Comparison of ENCODE assay signal across 10 cellular contexts in genomic region chr19:13985771-13986347, GRCh38. TPM values are rescaled to one million over a fixed set of nuclear protein-coding genes. Genes with fewer than 3 reads are reported as not detected.
DNase-seq lines count a peak whose midpoint lies in the region; ATAC-seq, FAIRE-seq and TF ChIP-seq lines count a peak whose summit lies in the region.
"Had no signal": no experiment of that assay in that cellular context is flagged by ENCODE, and none has a peak within 500 bp of the region (broad histone marks: within the 10 kb centered on the region; RNA-seq: fewer than 3 reads in every experiment).

No MANE protein-coding gene starts in this region.

- H3K4me1 Mint-ChIP-seq in astrocyte (ENCODE audit: low read depth, unreplicated experiment): peaks cover 5% of the 10 kb centered on the region
- H3K4me1 Mint-ChIP-seq in naive thymus-derived CD4-positive, alpha-beta T cell: peaks cover 46 to 86% (median 63%) of the 10 kb centered on the region in 7 donors

- H3K9ac ChIP-seq in astrocyte (ENCODE audit: low read length): no peak overlapping the region

- intact Hi-C loops in naive thymus-derived CD4-positive, alpha-beta T cell (cut with micrococcal nuclease): loop anchor here (1.0 kb wide), 6 partner anchors 12 to 106 kb away; partner anchors contain the start of genes DCAF15 (in 2 of the 2) and RFX1 (in 2 of the 2)

- in situ Hi-C loops in GM13976 (cut with MboI; ENCODE audit: low sequenced_read_pairs, unreplicated experiment): no loop called here

- no peaks in the 10 kb centered on the region for H3K27me3 Mint-ChIP-seq in astrocyte (ENCODE audit: low read depth, unreplicated experiment)
- H3K27me3 Mint-ChIP-seq in naive thymus-derived CD4-positive, alpha-beta T cell: no peaks in the 10 kb centered on the region

- peak overlapping the region; percentile 57 for H3K4me2 ChIP-seq in astrocyte (ENCODE audit: low read length)

- ATAC-seq in GM19397 (IDR thresholded peaks at IDR 0.05; ENCODE audit: unreplicated experiment): peak; percentile 22
- peak; percentile 2 for ATAC-seq in naive thymus-derived CD4-positive, alpha-beta T cell
- ATAC-seq in HG03159 (IDR thresholded peaks at IDR 0.05; ENCODE audit: unreplicated experiment): no peak

- FAIRE-seq in astrocyte (lab: Jason Lieb, UNC): no peak

- peak; percentile 82 for DNase-seq in COLO668 (lab: John Stamatoyannopoulos, UW; ENCODE audit: unreplicated experiment)
- no peak for DNase-seq in astrocyte (ENCODE audit: low read depth)
- peak in 2 of 9 donors; percentile 17 to 50 for DNase-seq in naive thymus-derived CD4-positive, alpha-beta T cell
- DNase-seq in cerebellar nuclear complex (lab: John Stamatoyannopoulos, UW): no peak
- DNase-seq in GM13976 (ENCODE audit: low spot score): no peak

- no peaks in the 10 kb centered on the region for H3K9me3 ChIP-seq in astrocyte (ENCODE audit: insufficient read depth, low read depth, low read length)
- H3K9me3 ChIP-seq in naive thymus-derived CD4-positive, alpha-beta T cell (ENCODE audit: control insufficient read depth in 2 of 3, low read length in 3 of 3): no peaks in the 10 kb centered on the region

- POLR2A ChIA-PET in naive thymus-derived CD4-positive, alpha-beta T cell (lab: Charles Lee): interaction anchor here (0.6 to 11.0 kb wide), 11 partner anchors 9 to 197 kb away, joined by 3 to 160 read pairs (median 4); partner anchors contain the start of genes DCAF15, IL27RA and RFX1

- H3K36me3 ChIP-seq in astrocyte (ENCODE audit: insufficient read depth, low read length): no peaks in the 10 kb centered on the region
- H3K36me3 ChIP-seq in naive thymus-derived CD4-positive, alpha-beta T cell (ENCODE audit: control insufficient read depth in 2 of 3, insufficient read depth in 3 of 3, low read length in 3 of 3): peaks cover 0 to under 1% (median 0%) of the 10 kb centered on the region in 3 experiments

- no peak overlapping the region for H3K4me3 Mint-ChIP-seq in astrocyte (ENCODE audit: unreplicated experiment)
- H3K4me3 Mint-ChIP-seq in naive thymus-derived CD4-positive, alpha-beta T cell: peak overlapping the region; percentile 26 to 85 (median 77)

- no peaks in the 10 kb centered on the region for H3K79me2 ChIP-seq in astrocyte (ENCODE audit: insufficient read depth, low read length)

- no peak for TF ChIP-seq RAD21 in Ishikawa (IDR thresholded peaks at IDR 0.05; ENCODE audit: low read depth)

- CTCF ChIA-PET in naive thymus-derived CD4-positive, alpha-beta T cell (lab: Charles Lee): interaction anchor here (0.7 to 1.4 kb wide), 6 partner anchors 9 to 62 kb away, joined by 3 to 6 read pairs (median 4); partner anchors contain the start of gene IL27RA

- H3K36me3 Mint-ChIP-seq in astrocyte (ENCODE audit: low read depth, unreplicated experiment): peaks cover 11% of the 10 kb centered on the region
- peaks cover 0 to 19% (median 16%) of the 10 kb centered on the region in 5 donors for H3K36me3 Mint-ChIP-seq in naive thymus-derived CD4-positive, alpha-beta T cell

- H3K27ac Mint-ChIP-seq in astrocyte (ENCODE audit: unreplicated experiment): no peak overlapping the region
- peak overlapping the region; percentile 92 to 99 (median 96) for H3K27ac Mint-ChIP-seq in naive thymus-derived CD4-positive, alpha-beta T cell

- peaks cover 9% of the 10 kb centered on the region for H3K4me1 ChIP-seq in astrocyte (ENCODE audit: insufficient read depth, low read length)
- peaks cover 39 to 65% of the 10 kb centered on the region in 2 donors for H3K4me1 ChIP-seq in naive thymus-derived CD4-positive, alpha-beta T cell (ENCODE audit: control insufficient read depth in 2 of 2, insufficient read depth in 2 of 2, low read length in 2 of 2)

- no peak for TF ChIP-seq EP300 in Ishikawa (IDR thresholded peaks at IDR 0.05; ENCODE audit: borderline replicate concordance)

- peak overlapping the region; percentile 45 for H2AFZ ChIP-seq in astrocyte (ENCODE audit: low read depth, low read length)

- peaks cover 5% of the 10 kb centered on the region for H4K20me1 ChIP-seq in astrocyte (ENCODE audit: insufficient read depth, low read length)

- no peaks in the 10 kb centered on the region for H3K9me3 Mint-ChIP-seq in astrocyte (ENCODE audit: unreplicated experiment)
- H3K9me3 Mint-ChIP-seq in naive thymus-derived CD4-positive, alpha-beta T cell: peaks cover 0 to 2% (median 0%) of the 10 kb centered on the region in 11 donors

- H3K4me3 ChIP-seq in astrocyte (ENCODE audit: insufficient read depth, low read depth, low read length): no peak overlapping the region
- H3K4me3 ChIP-seq in naive thymus-derived CD4-positive, alpha-beta T cell (ENCODE audit: low read length): peak overlapping the region; percentile 33

- no peak for TF ChIP-seq CTCF in astrocyte (IDR thresholded peaks at IDR 0.05; ENCODE audit: insufficient read depth, low read depth, low read length)
- TF ChIP-seq CTCF in GM13976 (IDR thresholded peaks at IDR 0.05; ENCODE audit: borderline replicate concordance, control extremely low read depth, extremely low read depth, insufficient read depth, missing control alignments): no peak

- H3K27me3 ChIP-seq in astrocyte (ENCODE audit: insufficient read depth, low read length): no peaks in the 10 kb centered on the region
- no peaks in the 10 kb centered on the region for H3K27me3 ChIP-seq in naive thymus-derived CD4-positive, alpha-beta T cell (ENCODE audit: control insufficient read depth in 2 of 2, insufficient read depth in 2 of 2, low read length in 2 of 2)

- H3K27ac ChIP-seq in astrocyte (ENCODE audit: low read depth, low read length): no peak overlapping the region
- H3K27ac ChIP-seq in naive thymus-derived CD4-positive, alpha-beta T cell (ENCODE audit: low read depth, low read length): peak overlapping the region; percentile 97

TF ChIP-seq in Ishikawa, 13 proteins besides CTCF, POLR2A, EP300 and RAD21:
- TF ChIP-seq REST (IDR thresholded peaks at IDR 0.05; ENCODE audit: low read depth) (no peak), USF1 (IDR thresholded peaks at IDR 0.05) (peak; percentile 91)
TF ChIP-seq in Ishikawa: peak in this region for 1.

RNA-seq across cellular contexts. Expression of gene RFX1, which starts 20.3 kb away (rescaled TPM):
- 11.8 and 13.0 TPM in 2 replicates for total RNA-seq in astrocyte
- 10 to 100 TPM; 15.7 to 23.5 (median 20.5) TPM for total RNA-seq in naive thymus-derived CD4-positive, alpha-beta T cell
- 1 to 10 TPM; 1.0 TPM for polyA plus RNA-seq in naive thymus-derived CD4-positive, alpha-beta T cell

RNA-seq across cellular contexts. Expression of gene DCAF15, which starts 33.5 kb away (rescaled TPM):
- total RNA-seq in astrocyte: 29.6 and 32.2 TPM in 2 replicates
- total RNA-seq in naive thymus-derived CD4-positive, alpha-beta T cell: 10 to 100 TPM; 68.5 to 92.0 (median 87.2) TPM
- polyA plus RNA-seq in naive thymus-derived CD4-positive, alpha-beta T cell: 1 to 10 TPM; 3.7 to 8.8 TPM

RNA-seq across cellular contexts. Expression of gene RLN3, which starts 42.1 kb away (rescaled TPM):
- total RNA-seq in astrocyte: not detected in 2 replicates
- total RNA-seq in naive thymus-derived CD4-positive, alpha-beta T cell: not detected
- polyA plus RNA-seq in naive thymus-derived CD4-positive, alpha-beta T cell: not detected
- total RNA-seq: epithelial cell of proximal tubule, temporal lobe had no signal

RNA-seq across cellular contexts. Expression of gene IL27RA, which starts 45.7 kb away (rescaled TPM):
- 5.7 and 6.3 TPM in 2 replicates for total RNA-seq in astrocyte
- total RNA-seq in naive thymus-derived CD4-positive, alpha-beta T cell: 100 to 1,000 TPM in 1 of 5 experiments, 10 to 100 TPM in 4; 32.1 to 118 (median 83.2) TPM
- polyA plus RNA-seq in naive thymus-derived CD4-positive, alpha-beta T cell: 100 to 1,000 TPM in 1 of 2 donors, 10 to 100 TPM in 1; 76.4 to 120 TPM

RNA-seq across cellular contexts. Expression of gene PODNL1, which starts 47.6 kb away (rescaled TPM):
- 3.3 and 3.7 TPM in 2 replicates for total RNA-seq in astrocyte
- total RNA-seq in naive thymus-derived CD4-positive, alpha-beta T cell: under 1 TPM in 1 of 5 experiments, not detected in 4; 0.59 TPM
- polyA plus RNA-seq in naive thymus-derived CD4-positive, alpha-beta T cell: under 1 TPM in 1 of 2 donors, not detected in 1; 0.33 TPM
- total RNA-seq: temporal lobe had no signal
